8 cellular contexts compared by ENCODE assay signal in genomic region chr13:30371649-30372265, GRCh38. TPM values are rescaled to one million over a fixed set of nuclear protein-coding genes. Genes with fewer than 3 reads are reported as not detected.
DNase-seq lines count a peak whose midpoint lies in the region; ATAC-seq and TF ChIP-seq lines count a peak whose summit lies in the region.

No MANE protein-coding gene starts in this region.

- no peaks in the 10 kb centered on the region for H3K36me3 ChIP-seq in thyroid gland

- H3K9me3 ChIP-seq in thyroid gland = no peaks in the 10 kb centered on the region

- CTCF ChIA-PET in activated CD8-positive, alpha-beta memory T cell treated with anti-CD3 and anti-CD28 coated beads, Interleukin-2, amount 10 ng/mL, durations not matched to agents 7 days and 5 days (lab: Charles Lee) = interaction anchor here (0.9 to 6.6 kb wide), 13 partner anchors 9 to 257 kb away, joined by 3 to 83 read pairs (median 4); partner anchors contain the start of gene HMGB1

- 14 to 25% methylated on average over 14 of the region's 14 CpGs for WGBS in thyroid gland, 2 donors

- H3K9me3 Mint-ChIP-seq in activated CD8-positive, alpha-beta memory T cell treated with anti-CD3 and anti-CD28 coated beads, Interleukin-2, amount 10 ng/mL, durations not matched to agents 7 days and 5 days (ENCODE audit: low read depth) = no peaks in the 10 kb centered on the region

- peak overlapping the region; percentile 91 for H3K27ac Mint-ChIP-seq in activated CD8-positive, alpha-beta memory T cell treated with anti-CD3 and anti-CD28 coated beads, Interleukin-2, amount 10 ng/mL, durations not matched to agents 7 days and 5 days

- peaks cover 43% of the 10 kb centered on the region for H3K36me3 Mint-ChIP-seq in activated CD8-positive, alpha-beta memory T cell treated with anti-CD3 and anti-CD28 coated beads, Interleukin-2, amount 10 ng/mL, durations not matched to agents 7 days and 5 days

- peaks cover 11 to 30% of the 10 kb centered on the region in 2 donors for H3K4me1 ChIP-seq in thyroid gland

- H3K4me3 Mint-ChIP-seq in activated CD8-positive, alpha-beta memory T cell treated with anti-CD3 and anti-CD28 coated beads, Interleukin-2, amount 10 ng/mL, durations not matched to agents 7 days and 5 days = peak overlapping the region; percentile 76

- H3K27ac ChIP-seq in thyroid gland = peak overlapping the region; percentile 15 to 75 (median 39)

- H3K4me3 ChIP-seq in thyroid gland (replicated peaks in 1 of 3) = no peak overlapping the region

- H3K27me3 ChIP-seq in thyroid gland = no peaks in the 10 kb centered on the region

- TF ChIP-seq POLR2A in thyroid gland (IDR thresholded peaks at IDR 0.05) = no peak

- peak; percentile 17 for DNase-seq in DMS53 (lab: John Stamatoyannopoulos, UW)
- no peak for DNase-seq in DMS53 treated with DMSO at 0.1 percent for 48 hours (lab: John Stamatoyannopoulos, UW; ENCODE audit: unreplicated experiment)
- DNase-seq in NCI-H526 (lab: John Stamatoyannopoulos, UW) = peak; percentile 69 to 84
- DNase-seq in activated CD8-positive, alpha-beta memory T cell treated with anti-CD3 and anti-CD28 coated beads, Interleukin-2, amount 10 ng/mL, durations not matched to agents 7 days and 5 days = peak; percentile 89
- DNase-seq in germinal center (ENCODE audit: low spot score) = peak; percentile 84
- DNase-seq in thyroid gland = peak; percentile 61 to 74
- DNase-seq in mesenteric fat pad (ENCODE audit: low spot score) = no peak

- peaks cover 76% of the 10 kb centered on the region for H3K4me1 Mint-ChIP-seq in activated CD8-positive, alpha-beta memory T cell treated with anti-CD3 and anti-CD28 coated beads, Interleukin-2, amount 10 ng/mL, durations not matched to agents 7 days and 5 days

- intact Hi-C loops in thyroid gland (cut with DNase I) = no loop called here

- no peaks in the 10 kb centered on the region for H3K27me3 Mint-ChIP-seq in activated CD8-positive, alpha-beta memory T cell treated with anti-CD3 and anti-CD28 coated beads, Interleukin-2, amount 10 ng/mL, durations not matched to agents 7 days and 5 days

- TF ChIP-seq CTCF in thyroid gland (IDR thresholded peaks at IDR 0.05) = no peak

- peak; percentile 68 for ATAC-seq in HG02885 (IDR thresholded peaks at IDR 0.05; ENCODE audit: poor library complexity, unreplicated experiment)
- peak; percentile 40 for ATAC-seq in activated CD8-positive, alpha-beta memory T cell treated with anti-CD3 and anti-CD28 coated beads, Interleukin-2, amount 10 ng/mL, durations not matched to agents 7 days and 5 days

RNA-seq across cellular contexts. Expression of gene UBE2L5, which starts 50.5 kb away (rescaled TPM):
- total RNA-seq in activated CD8-positive, alpha-beta memory T cell treated with anti-CD3 and anti-CD28 coated beads, Interleukin-2, amount 10 ng/mL, durations not matched to agents 7 days and 5 days = not detected
- total RNA-seq in thyroid gland (not detected), mesenteric fat pad (0.26 TPM)

Comparison
In these comparisons a context has a peak if more than half of its experiments do, and no peak if none do; other contexts are left out.
1. DNase-seq: peak in DMS53 (single experiment), NCI-H526 (2 of 2), activated CD8-positive, alpha-beta memory T cell treated with anti-CD3 and anti-CD28 coated beads, Interleukin-2, amount 10 ng/mL, durations not matched to agents 7 days and 5 days (single experiment), germinal center (single experiment) and thyroid gland (2 of 2); none in DMS53 treated with DMSO at 0.1 percent for 48 hours (single experiment) and mesenteric fat pad (single experiment).